In the genomic region with DNA sequence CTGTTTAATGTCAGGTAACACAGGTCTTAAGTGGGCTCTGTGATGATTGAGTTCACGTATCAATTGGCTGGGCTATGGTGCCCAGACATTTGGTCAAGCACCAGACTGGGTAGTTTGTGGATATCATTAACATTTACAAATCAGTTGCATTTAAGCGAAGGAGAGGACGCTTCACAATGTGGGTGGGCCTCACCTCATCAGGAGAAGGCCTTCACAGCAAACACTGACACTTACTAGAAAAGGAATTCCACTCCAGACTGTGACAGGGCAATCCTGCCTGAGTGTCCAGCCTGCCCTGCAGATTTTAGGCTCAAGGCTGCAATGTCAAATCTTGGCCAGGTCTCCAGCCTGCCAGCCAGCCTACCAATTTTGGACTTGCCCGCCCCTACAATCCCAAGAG, we compare ENCODE assay signal across 1 cellular context.
TF ChIP-seq lines count a peak whose summit lies in the region.

No MANE protein-coding gene starts in this region.

TF ChIP-seq in HepG2, 621 proteins besides CTCF, POLR2A, EP300 and RAD21 (continued from another document):
- TF ChIP-seq, protein P1, sequence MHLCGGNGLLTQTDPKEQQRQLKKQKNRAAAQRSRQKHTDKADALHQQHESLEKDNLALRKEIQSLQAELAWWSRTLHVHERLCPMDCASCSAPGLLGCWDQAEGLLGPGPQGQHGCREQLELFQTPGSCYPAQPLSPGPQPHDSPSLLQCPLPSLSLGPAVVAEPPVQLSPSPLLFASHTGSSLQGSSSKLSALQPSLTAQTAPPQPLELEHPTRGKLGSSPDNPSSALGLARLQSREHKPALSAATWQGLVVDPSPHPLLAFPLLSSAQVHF (CRISPR knock-in tag; IDR thresholded peaks at IDR 0.05): no peak
- TF ChIP-seq ZNF776 (CRISPR knock-in tag; IDR thresholded peaks at IDR 0.05) (no peak), ZSCAN9 (CRISPR knock-in tag; IDR thresholded peaks at IDR 0.05; ENCODE audit: borderline replicate concordance) (no peak)
